Comparison of ENCODE assay signal across 13 cellular contexts in genomic region chr20:2655331-2656116, GRCh38. TPM values are rescaled to one million over a fixed set of nuclear protein-coding genes. Genes with fewer than 3 reads are reported as not detected.
DNase-seq lines count a peak whose midpoint lies in the region; FAIRE-seq and TF ChIP-seq lines count a peak whose summit lies in the region.
"Had no signal": no experiment of that assay in that cellular context is flagged by ENCODE, and none has a peak within 500 bp of the region (broad histone marks: within the 10 kb centered on the region; RNA-seq: fewer than 3 reads in every experiment).

No MANE protein-coding gene starts in this region.

- TF ChIP-seq CTCF in OCI-LY7 (conservative IDR thresholded peaks at IDR 0.05; ENCODE audit: low read length) (no peak), H1 (IDR thresholded peaks at IDR 0.05; ENCODE audit: control extremely low read depth in 1 of 3, insufficient read depth in 1 of 3, low read depth in 1 of 3, low read length in 3 of 3) (no peak)

- no peak overlapping the region for H3K4me3 ChIP-seq in BLaER1
- H3K4me3 ChIP-seq in CD8-positive, alpha-beta memory T cell (ENCODE audit: low read length) = no peak overlapping the region
- no peak overlapping the region for H3K4me3 ChIP-seq in OCI-LY7 (ENCODE audit: low read depth, low read length, poor library complexity, severe bottlenecking)
- H3K4me3 ChIP-seq in H1 (ENCODE audit: extremely low read depth in 1 of 4, insufficient read depth in 2 of 4, low read depth in 3 of 4, low read length in 4 of 4) = no peak overlapping the region
- no peak overlapping the region for H3K4me3 ChIP-seq in mesendoderm (ENCODE audit: low read length)
- H3K4me3 ChIP-seq: lung, tibial nerve had no signal

- H3K79me2 ChIP-seq in OCI-LY7 (ENCODE audit: insufficient read depth, low read depth, low read length) = peaks cover 45% of the 10 kb centered on the region
- H3K79me2 ChIP-seq in H1 (ENCODE audit: control insufficient read depth in 1 of 2, insufficient read depth in 2 of 2, low read length in 2 of 2) = peaks cover 21 to 41% of the 10 kb centered on the region in 2 experiments
- H3K79me2 ChIP-seq in mesendoderm (ENCODE audit: control insufficient read depth, insufficient read depth, low read length) = peaks cover 37% of the 10 kb centered on the region

- no peak for DNase-seq in CD8-positive, alpha-beta memory T cell
- DNase-seq in OCI-LY7 (ENCODE audit: low spot score) (no peak), H1 (ENCODE audit: low read depth in 1 of 2, low spot score in 2 of 2) (no peak), DMS153 treated with DMSO at 0.1 percent for 48 hours (lab: John Stamatoyannopoulos, UW; ENCODE audit: unreplicated experiment) (no peak), mesendoderm (no peak), DMS53 treated with DMSO at 0.1 percent for 48 hours (lab: John Stamatoyannopoulos, UW; ENCODE audit: unreplicated experiment) (no peak)
- DNase-seq: activated CD4-positive, alpha-beta T cell treated with anti-CD3 and anti-CD28 coated beads for 4 hours; amygdala; stimulated activated CD4-positive, alpha-beta T cell treated with anti-CD3 and anti-CD28 coated beads, Interleukin-12 subunit alpha, Interleukin-12 subunit beta, amount 100 ng/mL, for 4 hours; SW 1271 had no signal

- H3K27me3 Mint-ChIP-seq in CD8-positive, alpha-beta memory T cell = peaks cover 0 to 4% of the 10 kb centered on the region in 2 donors

- no peak for TF ChIP-seq EP300 in H1 (IDR thresholded peaks at IDR 0.05; ENCODE audit: borderline replicate concordance in 1 of 2, low read depth in 2 of 2, low read length in 2 of 2)

- H3K4me3 Mint-ChIP-seq in CD8-positive, alpha-beta memory T cell = peak overlapping the region in 1 of 7 donors; percentile 60

- H3K4me1 ChIP-seq in BLaER1 (peaks cover 59% of the 10 kb centered on the region), OCI-LY7 (ENCODE audit: insufficient read depth, low read length, poor library complexity, severe bottlenecking) (peaks cover 27% of the 10 kb centered on the region), H1 (replicated peaks in 1 of 4; ENCODE audit: control insufficient read depth in 3 of 4, insufficient read depth in 4 of 4, low read length in 3 of 4) (peaks cover 0 to 5% (median 3%) of the 10 kb centered on the region in 4 experiments; a peak in 5 of 7 replicates), mesendoderm (ENCODE audit: control insufficient read depth, low read depth, low read length) (peaks cover 2% of the 10 kb centered on the region)
- H3K4me1 ChIP-seq in CD8-positive, alpha-beta memory T cell (ENCODE audit: insufficient read depth, low read length) = peaks cover 28% of the 10 kb centered on the region

- H3K4me2 ChIP-seq in BLaER1 (peak overlapping the region; percentile 96), OCI-LY7 (ENCODE audit: low read length) (peak overlapping the region; percentile 98), H1 (ENCODE audit: insufficient read depth in 1 of 2, low read depth in 2 of 2, low read length in 2 of 2) (peak overlapping the region in 1 of 2 experiments; percentile 26; a peak in 3 of 4 replicates), mesendoderm (ENCODE audit: low read length) (no peak overlapping the region)

- H4K5ac ChIP-seq in H1 (ENCODE audit: insufficient read length, low read depth, low read length) (no peak overlapping the region), mesendoderm (ENCODE audit: low read length) (no peak overlapping the region)

- H2AK5ac ChIP-seq in H1 (ENCODE audit: low read depth, low read length) (no peak overlapping the region), mesendoderm (ENCODE audit: low read length) (no peak overlapping the region)

- peak overlapping the region in 5 of 8 donors; percentile 23 to 91 (median 82) for H3K27ac Mint-ChIP-seq in CD8-positive, alpha-beta memory T cell

- H3K9me3 ChIP-seq in BLaER1 (no peaks in the 10 kb centered on the region), OCI-LY7 (ENCODE audit: low read length) (no peaks in the 10 kb centered on the region), H1 (ENCODE audit: insufficient read depth in 2 of 2, low read depth in 1 of 2, low read length in 1 of 2) (no peaks in the 10 kb centered on the region)
- H3K9me3 ChIP-seq in CD8-positive, alpha-beta memory T cell (ENCODE audit: low read length) = no peaks in the 10 kb centered on the region
- H3K9me3 ChIP-seq: tibial nerve had no signal

- H2BK20ac ChIP-seq in H1 (ENCODE audit: low read length) = no peak overlapping the region

- H2BK120ac ChIP-seq in H1 (replicated peaks; ENCODE audit: low read depth, low read length) = no peak overlapping the region
- no peak overlapping the region for H2BK120ac ChIP-seq in mesendoderm (ENCODE audit: low read depth, low read length)

- H4K8ac ChIP-seq in H1 (ENCODE audit: extremely low read depth, insufficient read depth, low read length) (peak overlapping the region; percentile 77), mesendoderm (ENCODE audit: low read depth, low read length) (no peak overlapping the region)

- H2BK15ac ChIP-seq in H1 (ENCODE audit: low read length) = no peak overlapping the region
- H2BK15ac ChIP-seq in mesendoderm (replicated peaks; ENCODE audit: low read depth) = no peak overlapping the region

- H3K27ac ChIP-seq in BLaER1 = no peak overlapping the region
- H3K27ac ChIP-seq in CD8-positive, alpha-beta memory T cell (ENCODE audit: low read depth, low read length) = no peak overlapping the region
- H3K27ac ChIP-seq in OCI-LY7 (ENCODE audit: low read depth, low read length, poor library complexity, severe bottlenecking) = no peak overlapping the region
- H3K27ac ChIP-seq in H1 (ENCODE audit: low read depth, low read length) = no peak overlapping the region
- H3K27ac ChIP-seq in mesendoderm (ENCODE audit: low read depth, low read length) = no peak overlapping the region
- H3K27ac ChIP-seq: tibial nerve had no signal

- peaks cover 9% of the 10 kb centered on the region for H3K79me1 ChIP-seq in H1 (ENCODE audit: low read depth, low read length)
- peaks cover 23% of the 10 kb centered on the region for H3K79me1 ChIP-seq in mesendoderm (ENCODE audit: low read length)

- intact Hi-C loops in OCI-LY7 (cut with micrococcal nuclease; ENCODE audit: unreplicated experiment) = loop anchor here (10.0 kb wide), 1 partner anchor 549 kb away; the partner anchor contains the start of genes DDRGK1 and ITPA

- H4K20me1 ChIP-seq in BLaER1 (peaks cover 79% of the 10 kb centered on the region), OCI-LY7 (ENCODE audit: insufficient read depth, low read length) (peaks cover 42% of the 10 kb centered on the region), H1 (replicated peaks in 1 of 2; ENCODE audit: control insufficient read depth in 1 of 2, insufficient read depth in 2 of 2, low read length in 2 of 2) (peaks cover 40 to 47% of the 10 kb centered on the region in 2 experiments)

- BruUV-seq in OCI-LY7 (replicated peaks; lab: Mats Ljungman, UMichigan) = no TSS peak

- H3K9ac ChIP-seq in BLaER1 = peak overlapping the region; percentile 99; the same call in 1 of the 2 replicates
- peak overlapping the region in 1 of 4 experiments; percentile 24; a peak in 1 of 7 replicates for H3K9ac ChIP-seq in H1 (replicated peaks in 1 of 4; ENCODE audit: extremely low read depth in 1 of 4, low read depth in 3 of 4, low read length in 3 of 4)
- H3K9ac ChIP-seq in mesendoderm (ENCODE audit: low read length) = no peak overlapping the region

- H3K23ac ChIP-seq in H1 (ENCODE audit: insufficient read length) = no peak overlapping the region
- no peak overlapping the region for H3K23ac ChIP-seq in mesendoderm (ENCODE audit: low read length)

- H3K4ac ChIP-seq in H1 (replicated peaks; ENCODE audit: insufficient read length, low read depth, low read length) = no peak overlapping the region
- no peak overlapping the region for H3K4ac ChIP-seq in mesendoderm (ENCODE audit: low read depth, low read length)

- peaks cover 18 to 75% (median 28%) of the 10 kb centered on the region in 3 donors for H3K36me3 Mint-ChIP-seq in CD8-positive, alpha-beta memory T cell

- FAIRE-seq in H1 (lab: Jason Lieb, UNC) = no peak

- H2BK5ac ChIP-seq in H1 (ENCODE audit: low read depth, low read length) (no peak overlapping the region), mesendoderm (ENCODE audit: low read length) (no peak overlapping the region)

- no peak overlapping the region for H2BK12ac ChIP-seq in H1 (ENCODE audit: low read depth, low read length)

- POLR2A ChIA-PET in CD8-positive, alpha-beta memory T cell (lab: Charles Lee) = interaction anchor here (5.0 kb wide), 1 partner anchor 9 kb away, joined by 70 read pairs; the partner anchor contains the start of gene IDH3B
- POLR2A ChIA-PET in OCI-LY7 (lab: Charles Lee) = interaction anchor here (2.8 kb wide), 1 partner anchor 8 kb away, joined by 19 read pairs; the partner anchor contains the start of gene IDH3B
- POLR2A ChIA-PET in H1 (lab: Charles Lee; ENCODE audit: partially characterized antibody) = interaction anchor here (0.7 to 28.5 kb wide), 8 partner anchors 7 to 317 kb away, joined by 3 to 463 read pairs (median 8); partner anchors contain the start of genes IDH3B, NOP56 and SNRPB

- no peak overlapping the region for H2AFZ ChIP-seq in OCI-LY7 (ENCODE audit: low read length)
- no peak overlapping the region for H2AFZ ChIP-seq in H1 (ENCODE audit: low read length)

- no peaks in the 10 kb centered on the region for H3K9me2 ChIP-seq in OCI-LY7 (ENCODE audit: insufficient read depth, low read length)

- no peak overlapping the region for H4K91ac ChIP-seq in H1 (replicated peaks; ENCODE audit: insufficient read length, low read length)

- peaks cover 10% of the 10 kb centered on the region for H3K23me2 ChIP-seq in H1 (ENCODE audit: low read depth, low read length)

- WGBS in H1 (ENCODE audit: extremely low coverage in 1 of 2, insufficient coverage in 1 of 2, insufficient read length in 1 of 2, insufficient replicate concordance in 2 of 2, low coverage in 1 of 2, low lambda C conversion rate in 2 of 2, missing lambda C conversion rate in 1 of 2), 2 experiments = 91% methylated on average over 17 of the region's 17 CpGs; no CpG with 5 or more reads in 1 of the 2 experiments
- no CpG with 5 or more reads among the region's 17 CpGs for whole genome bisulfite sequencing in mesendoderm (ENCODE audit: extremely low coverage, insufficient coverage, low lambda C conversion rate)

- no peaks in the 10 kb centered on the region for H3K9me3 Mint-ChIP-seq in CD8-positive, alpha-beta memory T cell

- H3K14ac ChIP-seq in H1 (ENCODE audit: insufficient read length) = no peak overlapping the region

- H3K56ac ChIP-seq in H1 (replicated peaks; ENCODE audit: insufficient read length, low read depth, low read length) = no peak overlapping the region
- H3K56ac ChIP-seq in mesendoderm (ENCODE audit: low read length) = no peak overlapping the region

- CTCF ChIA-PET in CD8-positive, alpha-beta memory T cell (lab: Charles Lee) = interaction anchor here (2.1 kb wide), 1 partner anchor 8 kb away, joined by 6 read pairs; no protein-coding TSS in a partner anchor
- CTCF ChIA-PET in OCI-LY7 (lab: Charles Lee; ENCODE audit: unreplicated experiment) = no interaction called here
- CTCF ChIA-PET in H1 (lab: Charles Lee; ENCODE audit: partially characterized antibody) = interaction anchor here (0.7 to 2.1 kb wide), 6 partner anchors 8 to 186 kb away, joined by 3 to 5 read pairs (median 4); partner anchors contain the start of gene IDH3B

- no peak for TF ChIP-seq RAD21 in H1 (IDR thresholded peaks at IDR 0.05 in 1 of 2, conservative IDR thresholded peaks at IDR 0.05 in 1 of 2; ENCODE audit: low read depth in 2 of 2, low read length in 2 of 2)

- no peak overlapping the region for H3K18ac ChIP-seq in H1 (ENCODE audit: extremely low read depth, low read length)
- no peak overlapping the region for H3K18ac ChIP-seq in mesendoderm (ENCODE audit: low read length)

- H3K27me3 ChIP-seq in BLaER1 (no peaks in the 10 kb centered on the region), H1 (replicated peaks in 1 of 4; ENCODE audit: control insufficient read depth in 3 of 4, extremely low read depth in 1 of 4, insufficient read depth in 3 of 4, low read length in 3 of 4) (no peaks in the 10 kb centered on the region), mesendoderm (ENCODE audit: insufficient read depth, low read length, poor library complexity) (no peaks in the 10 kb centered on the region)
- no peaks in the 10 kb centered on the region for H3K27me3 ChIP-seq in CD8-positive, alpha-beta memory T cell (ENCODE audit: insufficient read depth, low read length, poor library complexity, severe bottlenecking)
- H3K27me3 ChIP-seq: tibial nerve had no signal

- peaks cover 24 to 36% (median 27%) of the 10 kb centered on the region in 3 donors for H3K4me1 Mint-ChIP-seq in CD8-positive, alpha-beta memory T cell

- H3K36me3 ChIP-seq in BLaER1 (peaks cover 76% of the 10 kb centered on the region), OCI-LY7 (ENCODE audit: insufficient read depth, low read length) (peaks cover 79% of the 10 kb centered on the region), H1 (ENCODE audit: control insufficient read depth in 2 of 4, insufficient read depth in 4 of 4, low read length in 3 of 4) (peaks cover 39 to 75% (median 63%) of the 10 kb centered on the region in 4 experiments), mesendoderm (ENCODE audit: control insufficient read depth, insufficient read depth, low read length) (peaks cover 43% of the 10 kb centered on the region)
- H3K36me3 ChIP-seq in CD8-positive, alpha-beta memory T cell (ENCODE audit: insufficient read depth, low read length) = peaks cover 67% of the 10 kb centered on the region

- TF ChIP-seq POLR2A in H1 (IDR thresholded peaks at IDR 0.05; ENCODE audit: control extremely low read depth in 1 of 2, low read depth in 2 of 2, low read length in 2 of 2) = peak in 1 of 2 experiments; percentile 64; a peak in 1 of 3 replicates

RNA-seq across cellular contexts. Expression of gene NOP56, which starts 3.1 kb away (rescaled TPM):
- total RNA-seq in CD8-positive, alpha-beta memory T cell = 100 to 1,000 TPM; 888 to 920 TPM
- 106 TPM for polyA plus RNA-seq in CD8-positive, alpha-beta memory T cell
- total RNA-seq in OCI-LY7 (2014; rRNA removed; shearing (Covaris generic)) = 580 and 640 TPM in 2 replicates
- total RNA-seq in OCI-LY7 (2022) = 464 and 544 TPM in 2 replicates
- 668 and 677 TPM in 2 replicates for total RNA-seq in H1 (2021; fragmentation: NEBNext Ultra II Directional; extraction: Animal tissue kit (Norgen Biotek cat#: 25700))
- 364 and 391 TPM in 2 replicates for polyA plus RNA-seq in H1 (2011; rRNA removed)
- polyA plus RNA-seq in H1 (2011; cell fraction: cytosol; rRNA removed) = 433 TPM
- polyA plus RNA-seq in H1 (2011; cell fraction: nucleus; rRNA removed) = 1,642 TPM
- polyA plus RNA-seq in H1 (2012, experiment 1 of 2) = 603 to 679 TPM (median 649 TPM) in 4 replicates
- 135 TPM for polyA plus RNA-seq in H1 (2012, experiment 2 of 2)
- 937 TPM for polyA plus RNA-seq in H1 (2013, experiment 1 of 2)
- 806 TPM for polyA plus RNA-seq in H1 (2013, experiment 2 of 2)
- 546 and 558 TPM in 2 replicates for polyA minus RNA-seq in H1 (2011; rRNA and poly(A)+ RNA removed)
- 255 TPM for polyA minus RNA-seq in H1 (2011; cell fraction: cytosol; rRNA and poly(A)+ RNA removed)
- 857 TPM for polyA minus RNA-seq in H1 (2011; cell fraction: nucleus; rRNA and poly(A)+ RNA removed)
- polyA plus RNA-seq in mesendoderm (2013, experiment 1 of 2) = 590 TPM
- 586 TPM for polyA plus RNA-seq in mesendoderm (2013, experiment 2 of 2)

RNA-seq across cellular contexts. Expression of gene IDH3B, which starts 8.5 kb away (rescaled TPM):
- 100 to 1,000 TPM; 138 to 145 TPM for total RNA-seq in CD8-positive, alpha-beta memory T cell
- 107 TPM for polyA plus RNA-seq in CD8-positive, alpha-beta memory T cell
- 154 and 162 TPM in 2 replicates for total RNA-seq in OCI-LY7 (2014; rRNA removed; shearing (Covaris generic))
- total RNA-seq in OCI-LY7 (2022) = 123 and 142 TPM in 2 replicates
- total RNA-seq in H1 (2021; fragmentation: NEBNext Ultra II Directional; extraction: Animal tissue kit (Norgen Biotek cat#: 25700)) = 103 and 110 TPM in 2 replicates
- polyA plus RNA-seq in H1 (2011; rRNA removed) = 162 and 167 TPM in 2 replicates
- 202 TPM for polyA plus RNA-seq in H1 (2011; cell fraction: cytosol; rRNA removed)
- polyA plus RNA-seq in H1 (2011; cell fraction: nucleus; rRNA removed) = 428 TPM
- polyA plus RNA-seq in H1 (2012, experiment 1 of 2) = 129 to 159 TPM (median 155 TPM) in 4 replicates
- polyA plus RNA-seq in H1 (2012, experiment 2 of 2) = 85.7 TPM
- polyA plus RNA-seq in H1 (2013, experiment 1 of 2) = 59.3 TPM
- 52.9 TPM for polyA plus RNA-seq in H1 (2013, experiment 2 of 2)
- 173 and 188 TPM in 2 replicates for polyA minus RNA-seq in H1 (2011; rRNA and poly(A)+ RNA removed)
- 64.4 TPM for polyA minus RNA-seq in H1 (2011; cell fraction: cytosol; rRNA and poly(A)+ RNA removed)
- 114 TPM for polyA minus RNA-seq in H1 (2011; cell fraction: nucleus; rRNA and poly(A)+ RNA removed)
- 56.4 TPM for polyA plus RNA-seq in mesendoderm (2013, experiment 1 of 2)
- 56.0 TPM for polyA plus RNA-seq in mesendoderm (2013, experiment 2 of 2)

RNA-seq across cellular contexts. Expression of gene EBF4, which starts 37.1 kb away (rescaled TPM):
- under 1 TPM; 0.66 to 0.92 TPM for total RNA-seq in CD8-positive, alpha-beta memory T cell
- polyA plus RNA-seq in CD8-positive, alpha-beta memory T cell = 2.0 TPM
- total RNA-seq in OCI-LY7 (2014; rRNA removed; shearing (Covaris generic)) = 0.41 and 1.5 TPM in 2 replicates
- total RNA-seq in OCI-LY7 (2022) = 2.6 and 4.4 TPM in 2 replicates
- 1.2 and 1.6 TPM in 2 replicates for total RNA-seq in H1 (2021; fragmentation: NEBNext Ultra II Directional; extraction: Animal tissue kit (Norgen Biotek cat#: 25700))
- polyA plus RNA-seq in H1 (2011; rRNA removed) = 2.9 and 3.6 TPM in 2 replicates
- polyA plus RNA-seq in H1 (2011; cell fraction: cytosol; rRNA removed) = 2.9 TPM
- polyA plus RNA-seq in H1 (2011; cell fraction: nucleus; rRNA removed) = 16.0 TPM
- polyA plus RNA-seq in H1 (2012, experiment 1 of 2) = 3.0 to 6.6 TPM (median 3.9 TPM) in 4 replicates
- polyA plus RNA-seq in H1 (2012, experiment 2 of 2) = 2.3 TPM
- 1.5 TPM for polyA plus RNA-seq in H1 (2013, experiment 1 of 2)
- polyA plus RNA-seq in H1 (2013, experiment 2 of 2) = 1.2 TPM
- 1.7 and 2.3 TPM in 2 replicates for polyA minus RNA-seq in H1 (2011; rRNA and poly(A)+ RNA removed)
- polyA minus RNA-seq in H1 (2011; cell fraction: cytosol; rRNA and poly(A)+ RNA removed) = 1.9 TPM
- 2.4 TPM for polyA minus RNA-seq in H1 (2011; cell fraction: nucleus; rRNA and poly(A)+ RNA removed)
- polyA plus RNA-seq in mesendoderm (2013, experiment 1 of 2) = 0.31 TPM
- polyA plus RNA-seq in mesendoderm (2013, experiment 2 of 2) = 0.13 TPM
